In genomic region chr5:160421625-160422258, GRCh38 we compare ENCODE assay signal across 8 cellular contexts. TPM values are rescaled to one million over a fixed set of nuclear protein-coding genes. Genes with fewer than 3 reads are reported as not detected.
DNase-seq lines count a peak whose midpoint lies in the region; ATAC-seq and TF ChIP-seq lines count a peak whose summit lies in the region.

Gene PTTG1, plus strand, starts transcription at chr5:160421855. Its CDS starts 458 bp downstream, at chr5:160422313.

- no CpG with 5 or more reads among the region's 39 CpGs for WGBS in trophoblast cell (ENCODE audit: extremely low coverage, insufficient coverage, insufficient read length)
- WGBS in transverse colon (ENCODE audit: low coverage in 1 of 2), 2 donors: 0 to 1% methylated on average over 1 to 30 of the region's 39 CpGs

- in situ Hi-C loops in transverse colon (cut with MboI; ENCODE audit: low pct_ligation_motif_present in 1 of 4, low pct_unique_long_range_greater_than_20kb in 1 of 4, low sequenced_read_pairs in 3 of 4): no loop called here

- H3K36me3 Mint-ChIP-seq in activated naive CD8-positive, alpha-beta T cell treated with anti-CD3 and anti-CD28 coated beads for 36 hours: peaks cover 26% of the 10 kb centered on the region

- H4K20me1 ChIP-seq in SU-DHL-6 (ENCODE audit: low read depth, low read length): no peaks in the 10 kb centered on the region

- H3K27ac ChIP-seq in SU-DHL-6 (ENCODE audit: low read depth, low read length): peak within 1 kb of the TSS; percentile 96
- H3K27ac ChIP-seq in trophoblast cell (ENCODE audit: low read depth, low read length): peak within 1 kb of the TSS; percentile 58
- peak within 1 kb of the TSS; percentile 80 to 84 (median 82) for H3K27ac ChIP-seq in transverse colon

- peaks cover 6% of the 10 kb centered on the region for H3K79me1 ChIP-seq in trophoblast cell (ENCODE audit: low read length)

- H3K79me2 ChIP-seq in SU-DHL-6 (ENCODE audit: insufficient read depth, low read length) (peaks cover 69% of the 10 kb centered on the region), trophoblast cell (ENCODE audit: control insufficient read depth, insufficient read depth, low read length, poor library complexity) (peaks cover 4% of the 10 kb centered on the region)

- no peak within 1 kb of the TSS for H3K14ac ChIP-seq in trophoblast cell (ENCODE audit: low read length)

- no peaks in the 10 kb centered on the region for H3K9me3 Mint-ChIP-seq in activated naive CD8-positive, alpha-beta T cell treated with anti-CD3 and anti-CD28 coated beads for 36 hours

- ATAC-seq in HG02678 (IDR thresholded peaks at IDR 0.05; ENCODE audit: unreplicated experiment) (peak; percentile 71), Right ventricle myocardium superior (ENCODE audit: poor library complexity) (peak; percentile 89)

- H3K23ac ChIP-seq in trophoblast cell (ENCODE audit: low read length): no peak within 1 kb of the TSS

- DNase-seq in GM12864 (ENCODE audit: low read depth): peak; percentile 89
- DNase-seq in NCI-H1105 treated with DMSO at 0.1 percent for 48 hours (lab: John Stamatoyannopoulos, UW): peak; percentile 83
- DNase-seq in activated naive CD8-positive, alpha-beta T cell treated with anti-CD3 and anti-CD28 coated beads for 36 hours: peak; percentile 93
- peak; percentile 99 for DNase-seq in Right ventricle myocardium superior
- peak; percentile 94 to 98 for DNase-seq in trophoblast cell
- DNase-seq in transverse colon: peak; percentile 97

- peak within 1 kb of the TSS; percentile 8 for H3K18ac ChIP-seq in trophoblast cell (ENCODE audit: low read length)

- H3K4me1 ChIP-seq in trophoblast cell (ENCODE audit: control insufficient read depth in 1 of 2, insufficient read depth in 2 of 2, low read length in 2 of 2) (peaks cover 4 to 10% of the 10 kb centered on the region in 2 experiments), transverse colon (peaks cover 18 to 37% (median 24%) of the 10 kb centered on the region in 4 donors)

- H3K27ac Mint-ChIP-seq in activated naive CD8-positive, alpha-beta T cell treated with anti-CD3 and anti-CD28 coated beads for 36 hours: peak within 1 kb of the TSS; percentile 90

- peak within 1 kb of the TSS; percentile 44 for H3K4ac ChIP-seq in trophoblast cell (ENCODE audit: low read depth, low read length)

- no peaks in the 10 kb centered on the region for H3K27me3 Mint-ChIP-seq in activated naive CD8-positive, alpha-beta T cell treated with anti-CD3 and anti-CD28 coated beads for 36 hours

- peak within 1 kb of the TSS; percentile 86 for H2AFZ ChIP-seq in SU-DHL-6 (ENCODE audit: low read depth, low read length, severe bottlenecking)
- peak within 1 kb of the TSS; percentile 86 for H2AFZ ChIP-seq in trophoblast cell (ENCODE audit: insufficient read depth, low read length, poor library complexity)

- no peak within 1 kb of the TSS for H4K12ac ChIP-seq in trophoblast cell (ENCODE audit: low read depth, low read length)

- peak within 1 kb of the TSS; percentile 73 for H3K9ac ChIP-seq in SU-DHL-6 (ENCODE audit: low read length)
- peak within 1 kb of the TSS; percentile 75 for H3K9ac ChIP-seq in trophoblast cell (ENCODE audit: low read length)

- no peak for TF ChIP-seq CTCF in GM12864 (IDR thresholded peaks at IDR 0.05; ENCODE audit: low read depth, low read length, missing control alignments)
- TF ChIP-seq CTCF in SU-DHL-6 (IDR thresholded peaks at IDR 0.05; ENCODE audit: insufficient read depth, low read length, poor library complexity, severe bottlenecking): no peak
- no peak for TF ChIP-seq CTCF in transverse colon (IDR thresholded peaks at IDR 0.05)

- no peak within 1 kb of the TSS for H2AK5ac ChIP-seq in trophoblast cell (ENCODE audit: low read length)

- H3K4me1 Mint-ChIP-seq in activated naive CD8-positive, alpha-beta T cell treated with anti-CD3 and anti-CD28 coated beads for 36 hours: peaks cover 61% of the 10 kb centered on the region

- H3K4me2 ChIP-seq in SU-DHL-6 (ENCODE audit: low read depth, low read length, poor library complexity, severe bottlenecking) (peak within 1 kb of the TSS; percentile 99), trophoblast cell (ENCODE audit: low read length) (peak within 1 kb of the TSS; percentile 77)

- no peak within 1 kb of the TSS for H2BK12ac ChIP-seq in trophoblast cell (ENCODE audit: low read length)

- no peak within 1 kb of the TSS for H2BK120ac ChIP-seq in trophoblast cell (ENCODE audit: insufficient read depth, low read length, poor library complexity)

- peak within 1 kb of the TSS; percentile 35 for H2BK5ac ChIP-seq in trophoblast cell (ENCODE audit: low read depth, low read length, poor library complexity)

- peak within 1 kb of the TSS; percentile 28 for H4K91ac ChIP-seq in trophoblast cell (ENCODE audit: low read depth, low read length)

- no peak for TF ChIP-seq EP300 in transverse colon (IDR thresholded peaks at IDR 0.05; ENCODE audit: low read depth)

- peak within 1 kb of the TSS; percentile 62 for H4K8ac ChIP-seq in trophoblast cell (ENCODE audit: low read depth, low read length)

- H3F3A ChIP-seq in SU-DHL-6 (ENCODE audit: insufficient read depth): peaks cover 32% of the 10 kb centered on the region

- TF ChIP-seq POLR2A in transverse colon (IDR thresholded peaks at IDR 0.05): peak; percentile 24

- H3K4me3 Mint-ChIP-seq in activated naive CD8-positive, alpha-beta T cell treated with anti-CD3 and anti-CD28 coated beads for 36 hours: peak within 1 kb of the TSS; percentile 97

- no peaks in the 10 kb centered on the region for H3K9me3 ChIP-seq in SU-DHL-6 (ENCODE audit: insufficient read depth, low read length)
- H3K9me3 ChIP-seq in trophoblast cell (ENCODE audit: insufficient read depth, low read depth, low read length): no peaks in the 10 kb centered on the region
- H3K9me3 ChIP-seq in transverse colon: no peaks in the 10 kb centered on the region

- H3K36me3 ChIP-seq in SU-DHL-6 (ENCODE audit: low read length): peaks cover 30% of the 10 kb centered on the region
- H3K36me3 ChIP-seq in trophoblast cell (ENCODE audit: control insufficient read depth in 1 of 2, insufficient read depth in 2 of 2, low read length in 2 of 2): peaks cover 2 to 3% of the 10 kb centered on the region in 2 experiments
- no peaks in the 10 kb centered on the region for H3K36me3 ChIP-seq in transverse colon

- no peaks in the 10 kb centered on the region for H3K9me2 ChIP-seq in SU-DHL-6 (replicated peaks; ENCODE audit: insufficient read depth, low read length)

- intact Hi-C loops in Right ventricle myocardium superior (cut with DNase I): no loop called here
- intact Hi-C loops in transverse colon (cut with DNase I; ENCODE audit: low total_unique reads): no loop called here

- H3K4me3 ChIP-seq in GM12864 (ENCODE audit: low read depth, low read length): peak within 1 kb of the TSS; percentile 85
- H3K4me3 ChIP-seq in SU-DHL-6 (ENCODE audit: insufficient read depth, low read length, poor library complexity, severe bottlenecking): peak within 1 kb of the TSS; percentile 90
- peak within 1 kb of the TSS; percentile 78 for H3K4me3 ChIP-seq in trophoblast cell (ENCODE audit: low read depth, low read length)
- H3K4me3 ChIP-seq in transverse colon: peak within 1 kb of the TSS; percentile 59 to 87 (median 70)

- no peaks in the 10 kb centered on the region for H3K27me3 ChIP-seq in SU-DHL-6 (ENCODE audit: low read length)
- no peaks in the 10 kb centered on the region for H3K27me3 ChIP-seq in trophoblast cell (ENCODE audit: insufficient read depth, low read length)
- no peaks in the 10 kb centered on the region for H3K27me3 ChIP-seq in transverse colon

RNA-seq across cellular contexts. Expression of gene PTTG1, which starts in this region (rescaled TPM):
- 100 to 1,000 TPM; 102 to 105 TPM for total RNA-seq in activated naive CD8-positive, alpha-beta T cell treated with anti-CD3 and anti-CD28 coated beads for 36 hours
- total RNA-seq in Right ventricle myocardium superior (1.6 TPM), transverse colon (10 to 100 TPM in 3 of 4 donors, 1 to 10 TPM in 1; 6.4 to 41.1 (median 15.2) TPM)
- 157 and 174 TPM in 2 replicates for polyA plus RNA-seq in trophoblast cell (2013)

Comparison
In these comparisons a context has a peak if more than half of its experiments do, and no peak if none do; other contexts are left out.
1. Peak in every context shown above with its lines: DNase-seq, ATAC-seq, H3K4me3 ChIP-seq and H3K27ac ChIP-seq.